1 cellular context compared by ENCODE assay signal in genomic region chr11:86818466-86819282, GRCh38.
TF ChIP-seq lines count a peak whose summit lies in the region.

No MANE protein-coding gene starts in this region.

TF ChIP-seq in SK-N-SH, 30 proteins besides CTCF, POLR2A, EP300 and RAD21 (continued from another document):
- TF ChIP-seq FOXM1 (IDR thresholded peaks at IDR 0.05; ENCODE audit: low read depth), result no peak; the same call in 1 of the 2 replicates
- no peak for TF ChIP-seq ZBTB33 (IDR thresholded peaks at IDR 0.05; ENCODE audit: borderline replicate concordance, low read depth)
- peak; percentile 79 for TF ChIP-seq SMC3 (IDR thresholded peaks at IDR 0.05; ENCODE audit: low read depth, low read length)
- TF ChIP-seq NFIC (IDR thresholded peaks at IDR 0.05; ENCODE audit: borderline replicate concordance), result peak; percentile 48
- TF ChIP-seq USF2 (IDR thresholded peaks at IDR 0.05; ENCODE audit: borderline replicate concordance, low read depth, low read length), result no peak
- no peak for TF ChIP-seq RFX5 (IDR thresholded peaks at IDR 0.05; ENCODE audit: low read length)
